Comparison of ENCODE assay signal across 21 cellular contexts in genomic region chr6:125534430-125535263, GRCh38.
DNase-seq lines count a peak whose midpoint lies in the region; ATAC-seq and TF ChIP-seq lines count a peak whose summit lies in the region.
"Had no signal": no experiment of that assay in that cellular context is flagged by ENCODE, and none has a peak within 500 bp of the region (broad histone marks: within the 10 kb centered on the region; RNA-seq: fewer than 3 reads in every experiment).

No MANE protein-coding gene starts in this region.

- H2BK15ac ChIP-seq in mesenchymal stem cell (ENCODE audit: low read depth, poor library complexity, severe bottlenecking): no peak overlapping the region

- no peaks in the 10 kb centered on the region for H3K4me1 Mint-ChIP-seq in activated CD4-positive, alpha-beta memory T cell treated with anti-CD3 and anti-CD28 coated beads, Interleukin-2, amount 10 ng/mL, durations not matched to agents 7 days and 5 days

- H3K27me3 Mint-ChIP-seq in activated CD4-positive, alpha-beta memory T cell treated with anti-CD3 and anti-CD28 coated beads, Interleukin-2, amount 10 ng/mL, durations not matched to agents 7 days and 5 days: peaks cover 42% of the 10 kb centered on the region

- H3K27ac ChIP-seq in mesenchymal stem cell (ENCODE audit: low read length, poor library complexity, severe bottlenecking) (no peak overlapping the region), smooth muscle cell (ENCODE audit: low read depth) (peak overlapping the region; percentile 61)
- H3K27ac ChIP-seq: 22Rv1, gastroesophageal sphincter had no signal

- no peak overlapping the region for H2BK120ac ChIP-seq in mesenchymal stem cell (ENCODE audit: low read depth, low read length)

- H2AK5ac ChIP-seq in mesenchymal stem cell (ENCODE audit: low read length, severe bottlenecking): no peak overlapping the region

- 63% methylated on average over 12 of the region's 17 CpGs for WGBS in mesenchymal stem cell
- whole genome bisulfite sequencing in smooth muscle cell (ENCODE audit: low lambda C conversion rate): 45% methylated on average over 17 of the region's 17 CpGs

- H3K79me1 ChIP-seq in mesenchymal stem cell (replicated peaks; ENCODE audit: low read length, poor library complexity, severe bottlenecking): no peaks in the 10 kb centered on the region

- CTCF ChIA-PET in activated CD4-positive, alpha-beta memory T cell treated with anti-CD3 and anti-CD28 coated beads, Interleukin-2, amount 10 ng/mL, durations not matched to agents 7 days and 5 days (lab: Charles Lee): no interaction called here

- H2BK5ac ChIP-seq in mesenchymal stem cell (ENCODE audit: low read depth, low read length, poor library complexity, severe bottlenecking): no peak overlapping the region

- no peak overlapping the region for H3K18ac ChIP-seq in mesenchymal stem cell (ENCODE audit: low read depth in 1 of 2, low read length in 2 of 2)

- H3K36me3 ChIP-seq in mesenchymal stem cell (ENCODE audit: control insufficient read depth in 1 of 2, insufficient read depth in 2 of 2, low read depth in 1 of 2, low read length in 2 of 2) (no peaks in the 10 kb centered on the region), smooth muscle cell (ENCODE audit: low read depth) (no peaks in the 10 kb centered on the region)
- H3K36me3 ChIP-seq: BE2C, gastroesophageal sphincter had no signal

- no peaks in the 10 kb centered on the region for H4K20me1 ChIP-seq in smooth muscle cell (ENCODE audit: low read depth)

- H3K36me3 Mint-ChIP-seq in activated CD4-positive, alpha-beta memory T cell treated with anti-CD3 and anti-CD28 coated beads, Interleukin-2, amount 10 ng/mL, durations not matched to agents 7 days and 5 days (ENCODE audit: low read depth): no peaks in the 10 kb centered on the region
- H3K36me3 Mint-ChIP-seq: naive thymus-derived CD4-positive, alpha-beta T cell had no signal

- H3K23ac ChIP-seq in mesenchymal stem cell (ENCODE audit: low read length in 2 of 2): no peak overlapping the region

- H3K4ac ChIP-seq in mesenchymal stem cell (ENCODE audit: low read depth in 1 of 2, low read length in 2 of 2): no peak overlapping the region

- no peak overlapping the region for H2BK12ac ChIP-seq in mesenchymal stem cell (ENCODE audit: low read length in 2 of 2)

- POLR2A ChIA-PET in activated CD4-positive, alpha-beta memory T cell treated with anti-CD3 and anti-CD28 coated beads, Interleukin-2, amount 10 ng/mL, durations not matched to agents 7 days and 5 days (lab: Charles Lee): no interaction called here

- no peaks in the 10 kb centered on the region for H3K79me2 ChIP-seq in smooth muscle cell (ENCODE audit: low read depth)

- H4K91ac ChIP-seq in mesenchymal stem cell (ENCODE audit: low read length): no peak overlapping the region

- H3K4me3 Mint-ChIP-seq in activated CD4-positive, alpha-beta memory T cell treated with anti-CD3 and anti-CD28 coated beads, Interleukin-2, amount 10 ng/mL, durations not matched to agents 7 days and 5 days: no peak overlapping the region
- H3K4me3 Mint-ChIP-seq: activated CD4-positive, alpha-beta T cell treated with anti-CD3 and anti-CD28 coated beads, Interleukin-2, amount 10 ng/mL, durations not matched to agents 24 days and 14 days; HFFc6; naive thymus-derived CD4-positive, alpha-beta T cell had no signal

- H3K27ac Mint-ChIP-seq in activated CD4-positive, alpha-beta memory T cell treated with anti-CD3 and anti-CD28 coated beads, Interleukin-2, amount 10 ng/mL, durations not matched to agents 7 days and 5 days: no peak overlapping the region
- H3K27ac Mint-ChIP-seq: activated CD4-positive, alpha-beta T cell treated with anti-CD3 and anti-CD28 coated beads, Interleukin-2, amount 10 ng/mL, durations not matched to agents 24 days and 14 days; HFFc6; naive thymus-derived CD4-positive, alpha-beta T cell had no signal

- H3K14ac ChIP-seq in mesenchymal stem cell (ENCODE audit: low read length in 2 of 2): no peak overlapping the region

- H3K4me3 ChIP-seq in mesenchymal stem cell (ENCODE audit: insufficient read depth in 1 of 2, low read depth in 1 of 2, low read length in 2 of 2) (peak overlapping the region in 1 of 2 experiments; percentile 40), smooth muscle cell (peak overlapping the region; percentile 40)
- H3K4me3 ChIP-seq: gastroesophageal sphincter had no signal

- peak overlapping the region; percentile 73 for H3K4me2 ChIP-seq in mesenchymal stem cell (ENCODE audit: low read length, poor library complexity, severe bottlenecking)
- peak overlapping the region; percentile 80 for H3K4me2 ChIP-seq in smooth muscle cell

- H3K9me3 Mint-ChIP-seq in activated CD4-positive, alpha-beta memory T cell treated with anti-CD3 and anti-CD28 coated beads, Interleukin-2, amount 10 ng/mL, durations not matched to agents 7 days and 5 days: no peaks in the 10 kb centered on the region
- H3K9me3 Mint-ChIP-seq: activated CD4-positive, alpha-beta T cell treated with anti-CD3 and anti-CD28 coated beads, Interleukin-2, amount 10 ng/mL, durations not matched to agents 24 days and 14 days; naive thymus-derived CD4-positive, alpha-beta T cell had no signal

- no peaks in the 10 kb centered on the region for H3K9me3 ChIP-seq in mesenchymal stem cell (ENCODE audit: control insufficient read depth, low read length)
- H3K9me3 ChIP-seq in smooth muscle cell (replicated peaks; ENCODE audit: low read depth): no peaks in the 10 kb centered on the region
- H3K9me3 ChIP-seq: BE2C, Caco-2, gastroesophageal sphincter had no signal

- H4K8ac ChIP-seq in mesenchymal stem cell (ENCODE audit: low read length): no peak overlapping the region

- H3K9ac ChIP-seq in mesenchymal stem cell (ENCODE audit: low read length) (no peak overlapping the region), smooth muscle cell (ENCODE audit: low read depth) (peak overlapping the region; percentile 25)

- no peak for ATAC-seq in GM18861 (IDR thresholded peaks at IDR 0.05; ENCODE audit: unreplicated experiment)
- ATAC-seq: gastroesophageal sphincter; naive thymus-derived CD4-positive, alpha-beta T cell; SK-N-SH treated with all-trans-retinoic acid at 6 μM for 48 hours had no signal

- no peak for TF ChIP-seq CTCF in smooth muscle cell (IDR thresholded peaks at IDR 0.05; ENCODE audit: borderline replicate concordance, insufficient read depth, poor library complexity, severe bottlenecking)

- H2AFZ ChIP-seq in mesenchymal stem cell (ENCODE audit: low read depth, low read length) (no peak overlapping the region), smooth muscle cell (ENCODE audit: low read depth) (peak overlapping the region; percentile 94)

- H3K4me1 ChIP-seq in mesenchymal stem cell (ENCODE audit: control insufficient read depth, insufficient read depth, low read depth, low read length): peaks cover 3% of the 10 kb centered on the region
- H3K4me1 ChIP-seq in smooth muscle cell (ENCODE audit: low read depth): peaks cover 16% of the 10 kb centered on the region
- H3K4me1 ChIP-seq: BE2C, Caco-2 had no signal

- H3F3A ChIP-seq in smooth muscle cell (ENCODE audit: low read depth): peaks cover 9% of the 10 kb centered on the region

- peaks cover 0 to 57% of the 10 kb centered on the region in 2 experiments for H3K27me3 ChIP-seq in mesenchymal stem cell (ENCODE audit: control insufficient read depth in 1 of 2, insufficient read depth in 1 of 2, low read length in 2 of 2)
- no peaks in the 10 kb centered on the region for H3K27me3 ChIP-seq in smooth muscle cell (ENCODE audit: low read depth)

- DNase-seq in DMS53 (lab: John Stamatoyannopoulos, UW) (peak; percentile 11), DMS53 treated with DMSO at 0.1 percent for 48 hours (lab: John Stamatoyannopoulos, UW; ENCODE audit: unreplicated experiment) (no peak), dermis blood vessel endothelial cell (peak; percentile 10), mesenchymal stem cell (no peak), smooth muscle cell (lab: John Stamatoyannopoulos, UW; ENCODE audit: unreplicated experiment) (no peak), NCI-H1436 treated with DMSO at 0.1 percent for 48 hours (lab: John Stamatoyannopoulos, UW) (no peak)
- no peak for DNase-seq in activated CD4-positive, alpha-beta memory T cell treated with anti-CD3 and anti-CD28 coated beads, Interleukin-2, amount 10 ng/mL, durations not matched to agents 7 days and 5 days
- DNase-seq: activated CD4-positive, alpha-beta T cell treated with anti-CD3 and anti-CD28 coated beads, Interleukin-2, amount 10 ng/mL, durations not matched to agents 24 days and 14 days; activated CD8-positive, alpha-beta memory T cell treated with anti-CD3 and anti-CD28 coated beads, Interleukin-2, amount 50 U/mL, for 48 hours; aorta; BE2C; Caco-2; HFFc6; naive thymus-derived CD4-positive, alpha-beta T cell; NCI-H1436; NCI-H2171 treated with DMSO at 0.1 percent for 48 hours; NCI-H82 had no signal

Comparison
In these comparisons a context has a peak if more than half of its experiments do, and no peak if none do; other contexts are left out.
1. DNase-seq: peak in DMS53 (single experiment) and dermis blood vessel endothelial cell (single experiment); none in DMS53 treated with DMSO at 0.1 percent for 48 hours (single experiment), mesenchymal stem cell (single experiment), smooth muscle cell (single experiment), NCI-H1436 treated with DMSO at 0.1 percent for 48 hours (single experiment) and activated CD4-positive, alpha-beta memory T cell treated with anti-CD3 and anti-CD28 coated beads, Interleukin-2, amount 10 ng/mL, durations not matched to agents 7 days and 5 days (single experiment).